In genomic region chr5:15940905-15941304, GRCh38 we compare ENCODE assay signal across 1 cellular context.
TF ChIP-seq lines count a peak whose summit lies in the region.

No MANE protein-coding gene starts in this region.

TF ChIP-seq in A549, 52 proteins besides CTCF, POLR2A, EP300 and RAD21 (continued from another document):
- no peak for TF ChIP-seq REST (IDR thresholded peaks at IDR 0.05)
- TF ChIP-seq MAFK (IDR thresholded peaks at IDR 0.05; ENCODE audit: partially characterized antibody) = peak; percentile 63
- no peak for TF ChIP-seq FOXS1 (CRISPR knock-in tag; IDR thresholded peaks at IDR 0.05)
